In genomic region chr14:78335531-78335930, GRCh38 we compare ENCODE assay signal across 24 cellular contexts.
DNase-seq lines count a peak whose midpoint lies in the region; TF ChIP-seq lines count a peak whose summit lies in the region.
"Had no signal": no experiment of that assay in that cellular context is flagged by ENCODE, and none has a peak within 500 bp of the region (broad histone marks: within the 10 kb centered on the region; RNA-seq: fewer than 3 reads in every experiment).

No MANE protein-coding gene starts in this region.

- in situ Hi-C loops in ACHN (cut with HindIII; ENCODE audit: low pct_ligation_motif_present, low pct_unique_long_range_greater_than_20kb, low sequenced_read_pairs): no loop called here

- H3K4me2 ChIP-seq in BLaER1 treated with 17β-estradiol and CSF1 and Interleukin-3, amounts not matched to agents 10 nM and 100 nM: peak overlapping the region; percentile 46 to 71 (median 58)
- H3K4me2 ChIP-seq in PC-9: no peak overlapping the region
- H3K4me2 ChIP-seq: hepatocyte had no signal

- H3K4me1 ChIP-seq in BLaER1 treated with 17β-estradiol and CSF1 and Interleukin-3, amounts not matched to agents 10 nM and 100 nM: peaks cover 10 to 17% (median 15%) of the 10 kb centered on the region in 10 experiments
- H3K4me1 ChIP-seq in PC-9 (replicated peaks; ENCODE audit: insufficient read depth): no peaks in the 10 kb centered on the region
- H3K4me1 ChIP-seq: gastroesophageal sphincter, SJCRH30, transverse colon had no signal

- no peak overlapping the region for H3K27ac ChIP-seq in BLaER1 treated with 17β-estradiol and CSF1 and Interleukin-3, amounts not matched to agents 10 nM and 100 nM
- no peak overlapping the region for H3K27ac ChIP-seq in PC-9
- H3K27ac ChIP-seq: gastroesophageal sphincter, hepatocyte, SJCRH30, transverse colon, WERI-Rb-1 had no signal

- H2AFZ ChIP-seq in PC-9: no peak overlapping the region
- H2AFZ ChIP-seq: hepatocyte had no signal

- BruUV-seq in PC-9 (replicated peaks; lab: Mats Ljungman, UMichigan): no TSS peak

- H3K9me3 ChIP-seq in BLaER1 treated with 17β-estradiol and CSF1 and Interleukin-3, amounts not matched to agents 10 nM and 100 nM (replicated peaks in 1 of 11): no peaks in the 10 kb centered on the region
- H3K9me3 ChIP-seq in PC-9 (ENCODE audit: insufficient read depth, low read depth): no peaks in the 10 kb centered on the region
- H3K9me3 ChIP-seq: gastroesophageal sphincter, SJCRH30, transverse colon had no signal

- H3K36me3 ChIP-seq in BLaER1 treated with 17β-estradiol and CSF1 and Interleukin-3, amounts not matched to agents 10 nM and 100 nM: no peaks in the 10 kb centered on the region
- no peaks in the 10 kb centered on the region for H3K36me3 ChIP-seq in PC-9 (ENCODE audit: low read depth)
- H3K36me3 ChIP-seq: gastroesophageal sphincter, SJCRH30, transverse colon, WERI-Rb-1 had no signal

- POLR2A ChIA-PET in PC-9 (lab: Charles Lee; ENCODE audit: unreplicated experiment): no interaction called here

- H3K4me3 ChIP-seq in BLaER1 treated with 17β-estradiol and CSF1 and Interleukin-3, amounts not matched to agents 10 nM and 100 nM: no peak overlapping the region
- H3K4me3 ChIP-seq in PC-9: no peak overlapping the region
- H3K4me3 ChIP-seq: gastroesophageal sphincter, hepatocyte, SJCRH30, transverse colon had no signal

- no peak overlapping the region for H3K9ac ChIP-seq in BLaER1 treated with 17β-estradiol and CSF1 and Interleukin-3, amounts not matched to agents 10 nM and 100 nM

- no peaks in the 10 kb centered on the region for H3F3A ChIP-seq in PC-9 (ENCODE audit: insufficient read depth, low read depth)

- H3K9me2 ChIP-seq in PC-9 (ENCODE audit: insufficient read depth): no peaks in the 10 kb centered on the region

- intact Hi-C loops in PC-9 (cut with micrococcal nuclease; ENCODE audit: unreplicated experiment): no loop called here

- CTCF ChIA-PET in PC-9 (lab: Charles Lee): no interaction called here

- TF ChIP-seq CTCF in PC-9 (conservative IDR thresholded peaks at IDR 0.05): no peak

- no peaks in the 10 kb centered on the region for H3K27me3 ChIP-seq in BLaER1 treated with 17β-estradiol and CSF1 and Interleukin-3, amounts not matched to agents 10 nM and 100 nM
- no peaks in the 10 kb centered on the region for H3K27me3 ChIP-seq in PC-9 (ENCODE audit: insufficient read depth, low read depth)
- H3K27me3 ChIP-seq: hepatocyte, SJCRH30, transverse colon had no signal

- no peaks in the 10 kb centered on the region for H4K20me1 ChIP-seq in BLaER1 treated with 17β-estradiol and CSF1 and Interleukin-3, amounts not matched to agents 10 nM and 100 nM
- no peaks in the 10 kb centered on the region for H4K20me1 ChIP-seq in PC-9 (ENCODE audit: insufficient read depth)

- DNase-seq in DMS53 treated with DMSO at 0.1 percent for 48 hours (lab: John Stamatoyannopoulos, UW; ENCODE audit: unreplicated experiment) (peak; percentile 19), NCI-H146 (lab: John Stamatoyannopoulos, UW) (peak; percentile 30), SKM-1 treated with dmso at 0.1 percent for 144 hours (lab: John Stamatoyannopoulos, UW; ENCODE audit: unreplicated experiment) (peak; percentile 10), ACHN (no peak), PC-9 (no peak)
- DNase-seq in activated naive CD4-positive, alpha-beta T cell (lab: John Stamatoyannopoulos, UW): no peak
- DNase-seq: activated CD4-positive, alpha-beta T cell treated with anti-CD3 and anti-CD28 coated beads, Interleukin-2, amount 10 ng/mL, durations not matched to agents 24 days and 14 days; activated CD8-positive, alpha-beta memory T cell treated with anti-CD3 and anti-CD28 coated beads for 24 hours; activated effector memory CD4-positive, alpha-beta T cell treated with anti-CD3 and anti-CD28 coated beads, Interleukin-2, amount 50 U/mL, for 16 hours; activated naive CD8-positive, alpha-beta T cell treated with anti-CD3 and anti-CD28 coated beads for 36 hours; activated T-cell treated with anti-CD3 and anti-CD28 coated beads, Interleukin-2, amount 50 U/mL, for 1 hour; aorta; GOT3; HFFc6; kidney glomerular epithelial cell; NCI-H2171; SJCRH30; stimulated activated CD4-positive, alpha-beta T cell treated with anti-CD3 and anti-CD28 coated beads, Interleukin-15, amount 100 ng/mL, for 24 hours; T1000; transverse colon; WERI-Rb-1 had no signal

- no peaks in the 10 kb centered on the region for H3K79me2 ChIP-seq in PC-9 (ENCODE audit: low read depth)
- H3K79me2 ChIP-seq: hepatocyte had no signal

Comparison
In these comparisons a context has a peak if more than half of its experiments do, and no peak if none do; other contexts are left out.
1. DNase-seq: peak in DMS53 treated with DMSO at 0.1 percent for 48 hours (single experiment), NCI-H146 (single experiment) and SKM-1 treated with dmso at 0.1 percent for 144 hours (single experiment); none in activated naive CD4-positive, alpha-beta T cell (0 of 4), ACHN (single experiment) and PC-9 (0 of 2).